In genomic region chr11:62786318-62787004, GRCh38 we compare ENCODE assay signal across 1 cellular context.
TF ChIP-seq lines count a peak whose summit lies in the region.

No MANE protein-coding gene starts in this region.

TF ChIP-seq in K562, 482 proteins besides CTCF, POLR2A, EP300 and RAD21 (continued from another document and continues in another):
- TF ChIP-seq ETS1 (conservative IDR thresholded peaks at IDR 0.05; ENCODE audit: control insufficient read depth, low read depth, low read length) (peak; percentile 11), USF2 (CRISPR knock-in tag; IDR thresholded peaks at IDR 0.05) (no peak), ETV1 (tag; conservative IDR thresholded peaks at IDR 0.05; ENCODE audit: low read depth) (peak; percentile 6; the same call in 1 of the 2 replicates), KLF10 (CRISPR knock-in tag; IDR thresholded peaks at IDR 0.05) (no peak), KLF16 (IDR thresholded peaks at IDR 0.05) (peak; percentile 64; the same call in 1 of the 2 replicates), JUND (IDR thresholded peaks at IDR 0.05; ENCODE audit: borderline replicate concordance, low read depth, low read length) (peak; percentile 57; the same call in 1 of the 2 replicates), JUND (tag; IDR thresholded peaks at IDR 0.05; ENCODE audit: borderline replicate concordance, low read depth, low read length) (no peak; the same call in 2 of the 3 replicates), MLLT1 (IDR thresholded peaks at IDR 0.05) (peak in 1 of 2 experiments; percentile 86; a peak in 2 of 4 replicates), SMARCA5 (IDR thresholded peaks at IDR 0.05) (0 out of 2 replicates have a peak, but pooled peaks have one; percentile 13), ZBTB43 (CRISPR knock-in tag; IDR thresholded peaks at IDR 0.05) (0 out of 2 replicates have a peak, but pooled peaks have one; percentile 42), EZH2 (IDR thresholded peaks at IDR 0.05; ENCODE audit: borderline replicate concordance, low read depth, low read length) (no peak), HINFP (tag; conservative IDR thresholded peaks at IDR 0.05; ENCODE audit: low read depth) (no peak), GMEB1 (CRISPR knock-in tag; IDR thresholded peaks at IDR 0.05) (no peak), ETS2 (tag; IDR thresholded peaks at IDR 0.05; ENCODE audit: borderline replicate concordance, poor library complexity, severe bottlenecking) (peak; percentile 45), CBFB (CRISPR knock-in tag; IDR thresholded peaks at IDR 0.05) (no peak), FOXJ2 (tag; IDR thresholded peaks at IDR 0.05) (no peak), ZBTB33 (CRISPR knock-in tag; IDR thresholded peaks at IDR 0.05) (peak; percentile 47; the same call in 1 of the 2 replicates), ZNF77 (CRISPR knock-in tag; IDR thresholded peaks at IDR 0.05) (no peak), CC2D1A (IDR thresholded peaks at IDR 0.05) (no peak), ILK (tag; IDR thresholded peaks at IDR 0.05; ENCODE audit: borderline replicate concordance, low read depth) (no peak), MYBL2 (IDR thresholded peaks at IDR 0.05; ENCODE audit: low read depth) (no peak), MYBL2 (CRISPR knock-in tag; IDR thresholded peaks at IDR 0.05; ENCODE audit: borderline replicate concordance) (no peak), ZBTB11 (CRISPR knock-in tag; IDR thresholded peaks at IDR 0.05) (peak in 1 of 3 experiments; percentile 31; a peak in 1 of 6 replicates), FIP1L1 (IDR thresholded peaks at IDR 0.05; ENCODE audit: low read depth, low read length, poor library complexity, severe bottlenecking) (peak; percentile 80), ZBTB7A (IDR thresholded peaks at IDR 0.05; ENCODE audit: borderline replicate concordance, control insufficient read depth, low read depth, low read length) (peak; percentile 99), NFIC (IDR thresholded peaks at IDR 0.05) (peak; percentile 12; the same call in 1 of the 2 replicates), CREM (IDR thresholded peaks at IDR 0.05; ENCODE audit: low read depth) (peak; percentile 69), NBN (IDR thresholded peaks at IDR 0.05; ENCODE audit: low read depth) (peak; percentile 59), CREB3L1 (IDR thresholded peaks at IDR 0.05; ENCODE audit: borderline replicate concordance, low read depth) (0 out of 2 replicates have a peak, but pooled peaks have one; percentile 9), ZC3H4 (CRISPR knock-in tag; IDR thresholded peaks at IDR 0.05; ENCODE audit: borderline replicate concordance) (peak; percentile 70; the same call in 1 of the 2 replicates), RB1 (IDR thresholded peaks at IDR 0.05; ENCODE audit: low read depth) (peak; percentile 64), SIN3B (IDR thresholded peaks at IDR 0.05; ENCODE audit: low read depth) (0 out of 2 replicates have a peak, but pooled peaks have one; percentile 33), ZNF133 (CRISPR knock-in tag; IDR thresholded peaks at IDR 0.05) (no peak), ELF4 (CRISPR knock-in tag; IDR thresholded peaks at IDR 0.05) (no peak), MYC (IDR thresholded peaks at IDR 0.05; ENCODE audit: low read depth, low read length) (no peak), MYC (CRISPR knock-in tag; IDR thresholded peaks at IDR 0.05; ENCODE audit: borderline replicate concordance, low read depth) (no peak), HCFC1 (IDR thresholded peaks at IDR 0.05; ENCODE audit: low read depth, low read length) (peak; percentile 61), RBM39 (optimal IDR thresholded peaks at IDR 0.05; ENCODE audit: low read depth, low read length) (peak; percentile 57), SAFB (IDR thresholded peaks at IDR 0.05; ENCODE audit: borderline replicate concordance, low read depth, low read length) (no peak), ESRRA (IDR thresholded peaks at IDR 0.05; ENCODE audit: borderline replicate concordance, low read depth) (peak; percentile 57), GATAD2B (IDR thresholded peaks at IDR 0.05; ENCODE audit: borderline replicate concordance) (peak; percentile 50; the same call in 1 of the 2 replicates), STAG1 (CRISPR knock-in tag; IDR thresholded peaks at IDR 0.05; ENCODE audit: borderline replicate concordance) (0 out of 2 replicates have a peak, but pooled peaks have one; percentile 39), TARDBP (IDR thresholded peaks at IDR 0.05) (0 out of 2 replicates have a peak, but pooled peaks have one; percentile 11), L3MBTL2 (IDR thresholded peaks at IDR 0.05) (0 out of 2 replicates have a peak, but pooled peaks have one; percentile 47)
- TF ChIP-seq, protein P1, sequence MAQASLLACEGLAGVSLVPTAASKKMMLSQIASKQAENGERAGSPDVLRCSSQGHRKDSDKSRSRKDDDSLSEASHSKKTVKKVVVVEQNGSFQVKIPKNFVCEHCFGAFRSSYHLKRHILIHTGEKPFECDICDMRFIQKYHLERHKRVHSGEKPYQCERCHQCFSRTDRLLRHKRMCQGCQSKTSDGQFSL (CRISPR knock-in tag; IDR thresholded peaks at IDR 0.05): peak; percentile 59; the same call in 1 of the 2 replicates
- TF ChIP-seq, protein P1 (tag; IDR thresholded peaks at IDR 0.05): no peak
- TF ChIP-seq, protein P2, sequence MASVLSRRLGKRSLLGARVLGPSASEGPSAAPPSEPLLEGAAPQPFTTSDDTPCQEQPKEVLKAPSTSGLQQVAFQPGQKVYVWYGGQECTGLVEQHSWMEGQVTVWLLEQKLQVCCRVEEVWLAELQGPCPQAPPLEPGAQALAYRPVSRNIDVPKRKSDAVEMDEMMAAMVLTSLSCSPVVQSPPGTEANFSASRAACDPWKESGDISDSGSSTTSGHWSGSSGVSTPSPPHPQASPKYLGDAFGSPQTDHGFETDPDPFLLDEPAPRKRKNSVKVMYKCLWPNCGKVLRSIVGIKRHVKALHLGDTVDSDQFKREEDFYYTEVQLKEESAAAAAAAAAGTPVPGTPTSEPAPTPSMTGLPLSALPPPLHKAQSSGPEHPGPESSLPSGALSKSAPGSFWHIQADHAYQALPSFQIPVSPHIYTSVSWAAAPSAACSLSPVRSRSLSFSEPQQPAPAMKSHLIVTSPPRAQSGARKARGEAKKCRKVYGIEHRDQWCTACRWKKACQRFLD (CRISPR knock-in tag; IDR thresholded peaks at IDR 0.05): peak; percentile 82
